1 cellular context compared by ENCODE assay signal in the genomic region with DNA sequence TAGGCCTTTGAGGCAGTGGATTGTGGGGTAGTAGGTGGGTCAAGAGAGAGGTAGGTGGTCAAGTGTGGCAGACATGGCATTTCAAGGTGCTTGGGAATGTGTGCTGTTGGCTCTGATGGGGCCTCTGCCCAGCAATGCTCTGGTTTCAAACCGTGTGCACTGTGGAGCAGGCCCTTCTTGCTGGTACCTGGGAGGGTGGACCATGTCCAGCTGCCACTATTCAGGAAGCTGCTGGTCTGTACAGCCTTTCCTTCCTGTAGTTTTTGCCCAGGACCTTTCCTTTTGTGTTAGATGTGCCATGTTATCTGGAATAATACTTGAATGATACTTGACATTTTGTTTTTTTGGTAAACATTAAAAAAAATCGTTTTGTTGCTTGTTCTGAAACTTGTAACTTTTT.
TF ChIP-seq lines count a peak whose summit lies in the region.

No MANE protein-coding gene starts in this region.

TF ChIP-seq in A549, 52 proteins besides CTCF, POLR2A, EP300 and RAD21 (continued from another document):
- TF ChIP-seq USF2 (IDR thresholded peaks at IDR 0.05), result no peak
- TF ChIP-seq, protein P1, sequence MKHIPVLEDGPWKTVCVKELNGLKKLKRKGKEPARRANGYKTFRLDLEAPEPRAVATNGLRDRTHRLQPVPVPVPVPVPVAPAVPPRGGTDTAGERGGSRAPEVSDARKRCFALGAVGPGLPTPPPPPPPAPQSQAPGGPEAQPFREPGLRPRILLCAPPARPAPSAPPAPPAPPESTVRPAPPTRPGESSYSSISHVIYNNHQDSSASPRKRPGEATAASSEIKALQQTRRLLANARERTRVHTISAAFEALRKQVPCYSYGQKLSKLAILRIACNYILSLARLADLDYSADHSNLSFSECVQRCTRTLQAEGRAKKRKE (CRISPR knock-in tag; IDR thresholded peaks at IDR 0.05; ENCODE audit: low read depth), result no peak
- TF ChIP-seq POLR2AphosphoS2 (conservative IDR thresholded peaks at IDR 0.05; ENCODE audit: low read length), result no peak
- no peak for TF ChIP-seq CBX2 (IDR thresholded peaks at IDR 0.05; ENCODE audit: borderline replicate concordance, low read depth)
- no peak for TF ChIP-seq ZSCAN20 (CRISPR knock-in tag; IDR thresholded peaks at IDR 0.05)
- no peak for TF ChIP-seq GATA3 (IDR thresholded peaks at IDR 0.05; ENCODE audit: borderline replicate concordance)
- TF ChIP-seq TFCP2L1 (CRISPR knock-in tag; IDR thresholded peaks at IDR 0.05), result no peak
- no peak for TF ChIP-seq ZC3H11A (IDR thresholded peaks at IDR 0.05)
- TF ChIP-seq MAFK (IDR thresholded peaks at IDR 0.05; ENCODE audit: partially characterized antibody), result no peak
- TF ChIP-seq CHD2 (IDR thresholded peaks at IDR 0.05; ENCODE audit: low read length, partially characterized antibody), result no peak
- no peak for TF ChIP-seq EHMT2 (IDR thresholded peaks at IDR 0.05; ENCODE audit: low read depth)
- no peak for TF ChIP-seq REST (IDR thresholded peaks at IDR 0.05)
